In genomic region chr20:1185781-1186334, GRCh38 we compare ENCODE assay signal across 10 cellular contexts. TPM values are rescaled to one million over a fixed set of nuclear protein-coding genes. Genes with fewer than 3 reads are reported as not detected.
DNase-seq lines count a peak whose midpoint lies in the region; ATAC-seq and TF ChIP-seq lines count a peak whose summit lies in the region.
"Had no signal": no experiment of that assay in that cellular context is flagged by ENCODE, and none has a peak within 500 bp of the region (broad histone marks: within the 10 kb centered on the region; RNA-seq: fewer than 3 reads in every experiment).

No MANE protein-coding gene starts in this region.

- no peak for TF ChIP-seq POLR2A in spleen (IDR thresholded peaks at IDR 0.05)

- H3F3A ChIP-seq in PC-3 (ENCODE audit: low read length, unreplicated experiment) = no peaks in the 10 kb centered on the region

- no peaks in the 10 kb centered on the region for H3K4me1 ChIP-seq in CD8-positive, alpha-beta memory T cell (ENCODE audit: insufficient read depth, low read length)
- H3K4me1 ChIP-seq in PC-3 (ENCODE audit: insufficient read depth, low read length) (peaks cover 4% of the 10 kb centered on the region; the same call in 1 of the 2 replicates), right cardiac atrium (ENCODE audit: control insufficient read depth, insufficient read depth, low read length) (no peaks in the 10 kb centered on the region), spleen (peaks cover 0 to 24% (median 17%) of the 10 kb centered on the region in 6 donors)

- no peaks in the 10 kb centered on the region for H4K20me1 ChIP-seq in PC-3 (ENCODE audit: low read length)

- peaks cover 10 to 14% (median 12%) of the 10 kb centered on the region in 3 donors for H3K4me1 Mint-ChIP-seq in CD8-positive, alpha-beta memory T cell

- H3K27ac ChIP-seq in CD8-positive, alpha-beta memory T cell (ENCODE audit: low read depth, low read length) = peak overlapping the region; percentile 48
- H3K27ac ChIP-seq in PC-3 (ENCODE audit: low read length) = no peak overlapping the region
- H3K27ac ChIP-seq in right cardiac atrium (ENCODE audit: low read length) = no peak overlapping the region
- H3K27ac ChIP-seq in spleen = no peak overlapping the region
- H3K27ac ChIP-seq: SJSA1 had no signal

- H3K9ac ChIP-seq in PC-3 (ENCODE audit: low read length) = no peak overlapping the region

- POLR2A ChIA-PET in CD8-positive, alpha-beta memory T cell (lab: Charles Lee) = no interaction called here
- POLR2A ChIA-PET in PC-3 (lab: Charles Lee; ENCODE audit: unreplicated experiment) = no interaction called here

- peak overlapping the region; percentile 52; the same call in 1 of the 2 replicates for H2AFZ ChIP-seq in PC-3 (ENCODE audit: low read length)

- peak overlapping the region; percentile 31 to 76 (median 65) for H3K4me3 Mint-ChIP-seq in CD8-positive, alpha-beta memory T cell
- H3K4me3 Mint-ChIP-seq: stimulated activated naive CD8-positive, alpha-beta T cell treated with anti-CD3 and anti-CD28 coated beads, Interleukin-15, Interleukin-2, amounts not matched to agents 100 ng/mL and 50 ng/mL, for 24 hours had no signal

- H3K79me2 ChIP-seq in PC-3 (ENCODE audit: low read length) = no peaks in the 10 kb centered on the region

- TF ChIP-seq CTCF in PC-3 (conservative IDR thresholded peaks at IDR 0.05; ENCODE audit: low read depth, low read length) (peak; percentile 76), spleen (IDR thresholded peaks at IDR 0.05 in 8 of 11, conservative IDR thresholded peaks at IDR 0.05 in 3 of 11) (peak in 7 of 11 experiments; percentile 1 to 56 (median 45))

- intact Hi-C loops in PC-3 (cut with micrococcal nuclease) = loop anchor here (10.0 kb wide), 2 partner anchors 231 to 371 kb away; no protein-coding TSS in a partner anchor
- intact Hi-C loops in right cardiac atrium (cut with DNase I) = no loop called here
- intact Hi-C loops in spleen (cut with DNase I; ENCODE audit: low total_unique reads) = no loop called here

- no peaks in the 10 kb centered on the region for H3K9me2 ChIP-seq in PC-3 (replicated peaks; ENCODE audit: low read length)

- WGBS in right cardiac atrium = 10% methylated on average over 20 of the region's 20 CpGs
- 14 to 16% (median 14%) methylated on average over 18 to 20 of the region's 20 CpGs for WGBS in spleen, 5 donors

- peak in 3 of 5 donors; percentile 10 to 55 (median 33) for DNase-seq in CD8-positive, alpha-beta memory T cell
- DNase-seq in HPDE6-E6E7 (ENCODE audit: extremely low spot score) = peak; percentile 66
- peak; percentile 71 for DNase-seq in PC-3
- DNase-seq in activated naive CD4-positive, alpha-beta T cell treated with anti-CD3 and anti-CD28 coated beads, Interleukin-2, amount 50 U/mL, for 72 hours (ENCODE audit: low spot score in 2 of 2) = peak in 1 of 2 donors; percentile 73
- DNase-seq in right cardiac atrium = peak; percentile 55 to 78 (median 77)
- DNase-seq in spleen = no peak
- DNase-seq in inferior parietal cortex (ENCODE audit: extremely low spot score) = no peak

- CTCF ChIA-PET in CD8-positive, alpha-beta memory T cell (lab: Charles Lee) = interaction anchor here (0.6 kb wide), 1 partner anchor 66 kb away, joined by 3 read pairs; no protein-coding TSS in a partner anchor
- CTCF ChIA-PET in PC-3 (lab: Charles Lee) = no interaction called here

- peak overlapping the region; percentile 81 for H3K4me2 ChIP-seq in PC-3 (ENCODE audit: low read length)

- H3K9me3 ChIP-seq in CD8-positive, alpha-beta memory T cell (ENCODE audit: low read length) = no peaks in the 10 kb centered on the region
- H3K9me3 ChIP-seq in PC-3 (ENCODE audit: low read length) (no peaks in the 10 kb centered on the region), right cardiac atrium (ENCODE audit: control insufficient read depth, low read length) (no peaks in the 10 kb centered on the region), spleen (no peaks in the 10 kb centered on the region)
- H3K9me3 ChIP-seq: SJSA1 had no signal

- ATAC-seq in PC-3 (peak; percentile 73), right cardiac atrium (peak; percentile 64 to 66), GM18868 (IDR thresholded peaks at IDR 0.05; ENCODE audit: unreplicated experiment) (no peak)
- ATAC-seq in activated naive CD4-positive, alpha-beta T cell treated with anti-CD3 and anti-CD28 coated beads, Interleukin-2, amount 50 U/mL, for 72 hours = peak; percentile 72 to 78

- H3K36me3 ChIP-seq in CD8-positive, alpha-beta memory T cell (ENCODE audit: insufficient read depth, low read length) = no peaks in the 10 kb centered on the region
- H3K36me3 ChIP-seq in PC-3 (ENCODE audit: low read depth, low read length) = no peaks in the 10 kb centered on the region
- peaks cover 0 to 6% (median 2%) of the 10 kb centered on the region in 6 donors for H3K36me3 ChIP-seq in spleen
- H3K36me3 ChIP-seq: SJSA1 had no signal

- H3K27ac Mint-ChIP-seq in CD8-positive, alpha-beta memory T cell = no peak overlapping the region
- no peak overlapping the region for H3K27ac Mint-ChIP-seq in activated naive CD4-positive, alpha-beta T cell treated with anti-CD3 and anti-CD28 coated beads, Interleukin-2, amount 50 U/mL, for 72 hours
- H3K27ac Mint-ChIP-seq: stimulated activated naive CD8-positive, alpha-beta T cell treated with anti-CD3 and anti-CD28 coated beads, Interleukin-15, Interleukin-2, amounts not matched to agents 100 ng/mL and 50 ng/mL, for 24 hours had no signal

- peaks cover 19 to 24% of the 10 kb centered on the region in 2 donors for H3K27me3 Mint-ChIP-seq in CD8-positive, alpha-beta memory T cell

- no TSS peak for BruUV-seq in PC-3 (replicated peaks; lab: Mats Ljungman, UMichigan)

- peaks cover 0 to 2% (median 0%) of the 10 kb centered on the region in 3 donors for H3K36me3 Mint-ChIP-seq in CD8-positive, alpha-beta memory T cell
- H3K36me3 Mint-ChIP-seq in activated naive CD4-positive, alpha-beta T cell treated with anti-CD3 and anti-CD28 coated beads, Interleukin-2, amount 50 U/mL, for 72 hours = peaks cover 0 to 5% of the 10 kb centered on the region in 2 donors

- H3K9me3 Mint-ChIP-seq in CD8-positive, alpha-beta memory T cell = no peaks in the 10 kb centered on the region
- no peaks in the 10 kb centered on the region for H3K9me3 Mint-ChIP-seq in activated naive CD4-positive, alpha-beta T cell treated with anti-CD3 and anti-CD28 coated beads, Interleukin-2, amount 50 U/mL, for 72 hours
- H3K9me3 Mint-ChIP-seq: stimulated activated naive CD8-positive, alpha-beta T cell treated with anti-CD3 and anti-CD28 coated beads, Interleukin-15, Interleukin-2, amounts not matched to agents 100 ng/mL and 50 ng/mL, for 24 hours had no signal

- H3K4me3 ChIP-seq in CD8-positive, alpha-beta memory T cell (ENCODE audit: low read length) = no peak overlapping the region
- H3K4me3 ChIP-seq in PC-3 (ENCODE audit: low read length) (peak overlapping the region; percentile 25; the same call in 1 of the 2 replicates), right cardiac atrium (ENCODE audit: low read length) (peak overlapping the region; percentile 80), spleen (peak overlapping the region; percentile 21 to 74 (median 43))
- H3K4me3 ChIP-seq: SJSA1 had no signal

- H3K27me3 ChIP-seq in CD8-positive, alpha-beta memory T cell (ENCODE audit: insufficient read depth, low read length, poor library complexity, severe bottlenecking) = peaks cover 6% of the 10 kb centered on the region
- H3K27me3 ChIP-seq in PC-3 (ENCODE audit: low read length) (peaks cover 24% of the 10 kb centered on the region), right cardiac atrium (ENCODE audit: control insufficient read depth, insufficient read depth) (no peaks in the 10 kb centered on the region), spleen (replicated peaks in 1 of 7) (peaks cover 0 to 46% (median 16%) of the 10 kb centered on the region in 7 donors)

RNA-seq across cellular contexts. Expression of gene TMEM74B, which starts 1.1 kb away (rescaled TPM):
- under 1 TPM in 1 of 2 experiments, not detected in 1; 0.18 TPM for total RNA-seq in CD8-positive, alpha-beta memory T cell
- polyA plus RNA-seq in CD8-positive, alpha-beta memory T cell = not detected
- total RNA-seq in PC-3 (2014; rRNA removed) (6.3 and 18.4 TPM in 2 replicates), right cardiac atrium (1 to 10 TPM; 4.0 to 7.2 (median 4.7) TPM), spleen (1 to 10 TPM in 1 of 7 donors, under 1 TPM in 5, not detected in 1; 0.46 to 1.3 (median 0.50) TPM)
- 1 to 10 TPM in 1 of 2 donors, not detected in 1; 8.3 TPM for total RNA-seq in activated naive CD4-positive, alpha-beta T cell treated with anti-CD3 and anti-CD28 coated beads, Interleukin-2, amount 50 U/mL, for 72 hours
- polyA plus RNA-seq in right cardiac atrium (7.8 TPM), spleen (1 to 10 TPM in 2 of 3 donors, under 1 TPM in 1; 0.77 to 2.7 (median 2.1) TPM)
- total RNA-seq: SJSA1 had no signal

RNA-seq across cellular contexts. Expression of gene C20orf202, which starts 17.4 kb away (rescaled TPM):
- not detected for total RNA-seq in CD8-positive, alpha-beta memory T cell
- polyA plus RNA-seq in CD8-positive, alpha-beta memory T cell = not detected
- total RNA-seq in PC-3 (2014; rRNA removed) (not detected in 2 replicates), right cardiac atrium (under 1 TPM; 0.15 to 0.31 (median 0.27) TPM), spleen (1 to 10 TPM in 2 of 7 donors, under 1 TPM in 3, not detected in 2; 0.23 to 2.9 (median 0.44) TPM)
- under 1 TPM; 0.19 to 0.55 TPM for total RNA-seq in activated naive CD4-positive, alpha-beta T cell treated with anti-CD3 and anti-CD28 coated beads, Interleukin-2, amount 50 U/mL, for 72 hours
- polyA plus RNA-seq in right cardiac atrium (0.27 TPM), spleen (under 1 TPM; 0.06 to 0.26 (median 0.07) TPM)
- total RNA-seq: SJSA1 had no signal

RNA-seq across cellular contexts. Expression of gene RAD21L1, which starts 40.0 kb away (rescaled TPM):
- not detected for total RNA-seq in CD8-positive, alpha-beta memory T cell
- polyA plus RNA-seq in CD8-positive, alpha-beta memory T cell = not detected
- total RNA-seq in PC-3 (2014; rRNA removed) = 0.11 and 0.58 TPM in 2 replicates
- total RNA-seq in activated naive CD4-positive, alpha-beta T cell treated with anti-CD3 and anti-CD28 coated beads, Interleukin-2, amount 50 U/mL, for 72 hours = under 1 TPM; 0.25 to 0.47 TPM
- total RNA-seq in right cardiac atrium = not detected
- polyA plus RNA-seq in right cardiac atrium = not detected
- total RNA-seq in spleen = not detected
- not detected for polyA plus RNA-seq in spleen

Comparison
In these comparisons a context has a peak if more than half of its experiments do, and no peak if none do; other contexts are left out.
1. DNase-seq: peak in CD8-positive, alpha-beta memory T cell (3 of 5), HPDE6-E6E7 (single experiment), PC-3 (single experiment) and right cardiac atrium (3 of 3); none in spleen (single experiment) and inferior parietal cortex (single experiment).